Comparison of ENCODE assay signal across 28 cellular contexts in genomic region chr7:44315504-44315903, GRCh38. TPM values are rescaled to one million over a fixed set of nuclear protein-coding genes. Genes with fewer than 3 reads are reported as not detected.
"Had no signal": no experiment of that assay in that cellular context is flagged by ENCODE, and none has a peak within 500 bp of the region (broad histone marks: within the 10 kb centered on the region; RNA-seq: fewer than 3 reads in every experiment).

No MANE protein-coding gene starts in this region.

- ATAC-seq: natural killer cell; right cardiac atrium; sciatic nerve; stimulated activated effector memory CD8-positive, alpha-beta T cell treated with anti-CD3 and anti-CD28 coated beads, Interleukin-12 subunit alpha, Interleukin-12 subunit beta, amount 100 ng/mL, for 72 hours; upper lobe of right lung had no signal

- H3K27ac ChIP-seq: hepatocyte, neural progenitor cell, neutrophil, suprapubic skin, thoracic aorta, tibial artery, upper lobe of right lung had no signal

- DNase-seq: islet precursor cell; left ventricle myocardium inferior; mesendoderm; naive B cell; natural killer cell; nephron progenitor cell; occipital lobe; retina; right cardiac atrium; stimulated activated CD4-positive, alpha-beta T cell treated with anti-CD3 and anti-CD28 coated beads, Interleukin-1b, Interleukin-23, amount 100 ng/mL, for 48 hours; stimulated activated CD4-positive, alpha-beta T cell treated with anti-CD3 and anti-CD28 coated beads, Interleukin-2, amount 100 ng/mL, for 48 hours; stimulated activated naive CD4-positive, alpha-beta T cell; tibial artery; trophoblast cell; upper lobe of right lung had no signal

- H3K4me1 ChIP-seq: neural progenitor cell, suprapubic skin, tibial artery, upper lobe of right lung had no signal

- H3K4me3 ChIP-seq: hepatocyte, left ventricle myocardium inferior, lung, neural progenitor cell, smooth muscle cell, suprapubic skin, thoracic aorta, tibial artery, upper lobe of right lung had no signal

- H3K27me3 ChIP-seq: suprapubic skin had no signal

- H3K9me3 ChIP-seq: neutrophil, suprapubic skin, upper lobe of right lung had no signal

- FAIRE-seq: urothelium cell line had no signal

- H3K36me3 ChIP-seq: left ventricle myocardium inferior, neural progenitor cell, neutrophil, suprapubic skin, thoracic aorta, tibial artery, upper lobe of right lung had no signal

RNA-seq across cellular contexts. Expression of gene CAMK2B, which starts 9.9 kb away (rescaled TPM):
- total RNA-seq: kidney epithelial cell, mononuclear cell, osteocyte, smooth muscle cell had no signal
- polyA plus RNA-seq: smooth muscle cell had no signal
